14 cellular contexts compared by ENCODE assay signal in the genomic region with DNA sequence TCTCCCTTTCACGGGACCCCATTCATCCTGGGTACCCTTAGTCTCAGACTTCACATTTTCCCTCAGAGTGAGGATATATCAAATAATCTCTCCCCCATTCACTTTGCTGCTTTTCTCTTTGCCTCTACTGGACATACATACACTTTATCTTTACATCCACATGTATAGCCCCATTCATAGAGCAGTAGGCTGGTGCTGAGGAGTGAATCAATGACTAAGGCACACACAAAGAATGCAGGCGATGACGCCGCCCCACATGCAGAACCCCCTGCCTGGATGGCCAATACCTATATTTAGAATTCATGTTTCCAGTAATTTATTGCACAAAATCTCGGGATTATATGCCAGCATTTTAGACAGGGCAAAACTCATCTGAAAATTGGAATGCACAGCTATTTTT.
"Had no signal": no experiment of that assay in that cellular context is flagged by ENCODE, and none has a peak within 500 bp of the region (broad histone marks: within the 10 kb centered on the region; RNA-seq: fewer than 3 reads in every experiment).

No MANE protein-coding gene starts in this region.

- H3K4me1 ChIP-seq: adrenal gland had no signal

- H3K36me3 ChIP-seq: adrenal gland, WERI-Rb-1 had no signal

- H3K9me3 ChIP-seq: adrenal gland had no signal

- ATAC-seq: activated CD8-positive, alpha-beta T cell treated with anti-CD3 and anti-CD28 coated beads for 36 hours; activated T-helper 17 cell treated with anti-CD3 and anti-CD28 coated beads, Interleukin-2, amount 50 U/mL, for 72 hours; natural killer cell; T-cell had no signal

- H3K27ac ChIP-seq: adrenal gland, WERI-Rb-1 had no signal

- H3K4me3 ChIP-seq: adrenal gland had no signal

- H3K27me3 ChIP-seq: adrenal gland had no signal

- DNase-seq: activated CD4-positive, alpha-beta T cell treated with anti-CD3 and anti-CD28 coated beads for 4 hours; activated CD8-positive, alpha-beta memory T cell treated with anti-CD3 and anti-CD28 coated beads, Interleukin-2, amount 50 U/mL, for 48 hours; activated CD8-positive, alpha-beta T cell treated with anti-CD3 and anti-CD28 coated beads for 36 hours; activated naive CD4-positive, alpha-beta T cell treated with anti-CD3 and anti-CD28 coated beads, Interleukin-2, amount 50 U/mL, for 16 hours; adrenal gland; glutamatergic neuron; mammary epithelial cell; natural killer cell; stimulated activated CD4-positive, alpha-beta T cell treated with anti-CD3 and anti-CD28 coated beads, Interleukin-4, amount 100 ng/mL, for 1 hour; stimulated activated CD8-positive, alpha-beta memory T cell treated with anti-CD3 and anti-CD28 coated beads, Interleukin-4, amount 100 ng/mL, for 48 hours; T-cell; T1000; WERI-Rb-1 had no signal
